20 cellular contexts compared by ENCODE assay signal in the genomic region with DNA sequence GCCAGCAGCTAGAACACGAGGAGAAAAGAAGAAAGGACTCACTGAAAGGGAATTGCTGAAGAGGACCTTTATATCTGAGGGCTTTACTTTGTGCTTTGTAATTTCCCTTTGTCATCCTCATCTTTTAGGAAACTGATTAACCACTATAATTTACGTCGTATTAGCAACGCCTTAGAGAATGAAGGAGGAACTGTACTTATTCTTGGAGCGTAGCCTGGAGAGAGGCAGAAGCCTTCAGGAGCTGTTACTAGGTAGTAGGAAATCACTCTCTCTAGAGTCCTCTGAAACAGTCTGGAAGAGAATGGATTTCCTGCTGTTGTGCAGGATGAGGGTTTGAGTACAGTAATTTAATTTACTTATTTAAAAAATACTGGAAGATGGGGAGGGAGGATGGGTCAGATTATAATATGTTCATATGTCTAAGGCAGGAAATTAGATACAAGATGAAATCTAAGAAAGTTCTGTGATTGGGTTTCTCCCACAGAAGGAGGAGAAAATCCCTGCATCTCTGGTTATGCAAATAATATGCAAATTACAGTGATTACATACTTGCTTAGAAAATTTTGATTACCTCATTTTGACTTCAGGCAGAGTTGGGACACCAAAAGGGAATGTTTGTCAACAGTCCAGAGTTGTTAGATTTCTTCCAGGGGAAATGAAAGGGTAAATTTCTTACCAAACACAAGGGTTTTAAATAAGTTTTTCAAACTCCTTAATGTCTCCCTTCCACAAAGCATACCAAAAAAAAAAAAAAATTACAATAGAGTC.
A peak's percentile ranks its signal among the peaks of the same experiment; 100 is the strongest.
DNase-seq lines count a peak whose midpoint lies in the region; ATAC-seq and TF ChIP-seq lines count a peak whose summit lies in the region.
"Had no signal": no experiment of that assay in that cellular context is flagged by ENCODE, and none has a peak within 500 bp of the region (broad histone marks: within the 10 kb centered on the region; RNA-seq: fewer than 3 reads in every experiment).

No MANE protein-coding gene starts in this region.

- H3K79me1 ChIP-seq in mesendoderm (ENCODE audit: low read length): no peaks in the 10 kb centered on the region

- no peak for ATAC-seq in HG03571 (IDR thresholded peaks at IDR 0.05; ENCODE audit: unreplicated experiment)
- no peak for ATAC-seq in left colon

- 94 to 99% methylated on average over 5 of the region's 5 CpGs for WGBS in GM23248 (ENCODE audit: low coverage in 1 of 2, low lambda C conversion rate in 2 of 2, missing lambda C conversion rate in 2 of 2), 2 experiments
- whole genome bisulfite sequencing in mesendoderm (ENCODE audit: extremely low coverage, insufficient coverage, low lambda C conversion rate): no CpG with 5 or more reads among the region's 5 CpGs

- H3K18ac ChIP-seq in mesendoderm (ENCODE audit: low read length): no peak overlapping the region

- H3K23ac ChIP-seq in mesendoderm (ENCODE audit: low read length): no peak overlapping the region

- DNase-seq in GM23248 (peak; percentile 47), endothelial cell (ENCODE audit: low spot score) (no peak), mesendoderm (peak; percentile 59), WERI-Rb-1 (no peak), left colon (no peak), AG08395 (ENCODE audit: low spot score) (no peak)
- DNase-seq: activated naive CD4-positive, alpha-beta T cell; activated T-cell treated with anti-CD3 and anti-CD28 coated beads for 4 hours; aorta; DMS 273 treated with DMSO at 0.1 percent for 48 hours; MG63; midbrain; NCI-H187; NCI-H510A; ovary; SJCRH30; stimulated activated CD4-positive, alpha-beta T cell treated with anti-CD3 and anti-CD28 coated beads, Interleukin-2, amount 100 ng/mL, for 48 hours had no signal

- H3K4ac ChIP-seq in mesendoderm (ENCODE audit: low read depth, low read length): no peak overlapping the region

- no peaks in the 10 kb centered on the region for H3K9me3 ChIP-seq in GM23248 (ENCODE audit: low read depth)
- H3K9me3 ChIP-seq in WERI-Rb-1 (ENCODE audit: severe bottlenecking): no peaks in the 10 kb centered on the region
- H3K9me3 ChIP-seq: MG63, ovary, SJCRH30 had no signal

- H3K4me1 Mint-ChIP-seq in endothelial cell (ENCODE audit: unreplicated experiment): peaks cover 21% of the 10 kb centered on the region

- H3K36me3 ChIP-seq in ACC112 (ENCODE audit: insufficient read depth, low read length) (no peaks in the 10 kb centered on the region), GM23248 (ENCODE audit: low read depth) (no peaks in the 10 kb centered on the region), mesendoderm (ENCODE audit: control insufficient read depth, insufficient read depth, low read length) (no peaks in the 10 kb centered on the region), WERI-Rb-1 (no peaks in the 10 kb centered on the region)
- H3K36me3 ChIP-seq: MG63, ovary, SJCRH30 had no signal

- no peak overlapping the region for H3K4me2 ChIP-seq in GM23248 (ENCODE audit: unreplicated experiment)
- no peak overlapping the region for H3K4me2 ChIP-seq in mesendoderm (ENCODE audit: low read length)

- H2BK120ac ChIP-seq in mesendoderm (ENCODE audit: low read depth, low read length): no peak overlapping the region

- no peak overlapping the region for H2BK5ac ChIP-seq in mesendoderm (ENCODE audit: low read length)

- H3K4me1 ChIP-seq in ACC112 (ENCODE audit: control insufficient read depth, insufficient read depth, low read length, unreplicated experiment) (peaks cover 48% of the 10 kb centered on the region), GM23248 (ENCODE audit: insufficient read depth) (peaks cover 20% of the 10 kb centered on the region), mesendoderm (ENCODE audit: control insufficient read depth, low read depth, low read length) (peaks cover 2% of the 10 kb centered on the region)
- H3K4me1 ChIP-seq: SJCRH30 had no signal

- H3K9me3 Mint-ChIP-seq in endothelial cell (ENCODE audit: unreplicated experiment): no peaks in the 10 kb centered on the region
- H3K9me3 Mint-ChIP-seq: T-helper 2 cell treated with Interferon-gamma antibody and Interleukin-4, amounts not matched to agents 5 μg/mL and 100 μg/mL, for 36 hours had no signal

- H3K4me3 Mint-ChIP-seq in endothelial cell (ENCODE audit: unreplicated experiment): no peak overlapping the region
- H3K4me3 Mint-ChIP-seq: T-helper 2 cell treated with Interferon-gamma antibody and Interleukin-4, amounts not matched to agents 5 μg/mL and 100 μg/mL, for 36 hours had no signal

- H3K79me2 ChIP-seq in ACC112 (ENCODE audit: control insufficient read depth, insufficient read depth, low read length, unreplicated experiment): no peaks in the 10 kb centered on the region
- no peaks in the 10 kb centered on the region for H3K79me2 ChIP-seq in GM23248 (ENCODE audit: insufficient read depth)
- no peaks in the 10 kb centered on the region for H3K79me2 ChIP-seq in mesendoderm (ENCODE audit: control insufficient read depth, insufficient read depth, low read length)

- H2AFZ ChIP-seq in ACC112 (ENCODE audit: low read length, unreplicated experiment) (no peak overlapping the region), GM23248 (no peak overlapping the region)

- H2AK5ac ChIP-seq in mesendoderm (ENCODE audit: low read length): no peak overlapping the region

- H3K27me3 Mint-ChIP-seq in endothelial cell (ENCODE audit: unreplicated experiment): peaks cover 8% of the 10 kb centered on the region

- H3K27me3 ChIP-seq in ACC112 (ENCODE audit: insufficient read depth, low read length) (no peaks in the 10 kb centered on the region), GM23248 (replicated peaks; ENCODE audit: insufficient read depth) (no peaks in the 10 kb centered on the region), mesendoderm (ENCODE audit: insufficient read depth, low read length, poor library complexity) (no peaks in the 10 kb centered on the region), WERI-Rb-1 (ENCODE audit: insufficient read depth, low read depth, severe bottlenecking) (no peaks in the 10 kb centered on the region)
- H3K27me3 ChIP-seq: MG63, ovary had no signal

- peak overlapping the region; percentile 61 for H3K27ac Mint-ChIP-seq in endothelial cell (ENCODE audit: unreplicated experiment)
- H3K27ac Mint-ChIP-seq: T-helper 2 cell treated with Interferon-gamma antibody and Interleukin-4, amounts not matched to agents 5 μg/mL and 100 μg/mL, for 36 hours had no signal

- no peaks in the 10 kb centered on the region for H3K36me3 Mint-ChIP-seq in endothelial cell (ENCODE audit: low read depth, unreplicated experiment)

- intact Hi-C loops in left colon (cut with DNase I, micrococcal nuclease): no loop called here

- peaks cover 14% of the 10 kb centered on the region for H3F3A ChIP-seq in GM23248 (ENCODE audit: insufficient read depth)

- no peak for TF ChIP-seq CTCF in endothelial cell (IDR thresholded peaks at IDR 0.05; ENCODE audit: unreplicated experiment)
- no peak for TF ChIP-seq CTCF in WERI-Rb-1 (IDR thresholded peaks at IDR 0.05; ENCODE audit: low read depth, low read length)

- H2BK15ac ChIP-seq in mesendoderm (replicated peaks; ENCODE audit: low read depth): no peak overlapping the region

- no peaks in the 10 kb centered on the region for H4K20me1 ChIP-seq in GM23248 (ENCODE audit: insufficient read depth)

- no peak overlapping the region for H4K8ac ChIP-seq in mesendoderm (ENCODE audit: low read depth, low read length)

- H3K9me2 ChIP-seq in GM23248 (ENCODE audit: insufficient read depth): no peaks in the 10 kb centered on the region

- H3K9ac ChIP-seq in GM23248 (no peak overlapping the region), mesendoderm (ENCODE audit: low read length) (no peak overlapping the region)

- no peak overlapping the region for H3K56ac ChIP-seq in mesendoderm (ENCODE audit: low read length)

- H4K5ac ChIP-seq in mesendoderm (ENCODE audit: low read length): no peak overlapping the region

- in situ Hi-C loops in GM23248 (cut with MboI): no loop called here

- H3K4me3 ChIP-seq in ACC112 (ENCODE audit: low read depth, low read length) (no peak overlapping the region), GM23248 (no peak overlapping the region), mesendoderm (ENCODE audit: low read length) (no peak overlapping the region), WERI-Rb-1 (ENCODE audit: low read depth, low read length) (no peak overlapping the region)
- H3K4me3 ChIP-seq: MG63, ovary, SJCRH30 had no signal

- peak overlapping the region; percentile 81 for H3K27ac ChIP-seq in ACC112 (ENCODE audit: low read depth, low read length)
- no peak overlapping the region for H3K27ac ChIP-seq in GM23248
- no peak overlapping the region for H3K27ac ChIP-seq in mesendoderm (ENCODE audit: low read depth, low read length)
- H3K27ac ChIP-seq in WERI-Rb-1: no peak overlapping the region
- H3K27ac ChIP-seq: ovary, SJCRH30 had no signal

Comparison
In these comparisons a context has a peak if more than half of its experiments do, and no peak if none do; other contexts are left out.
1. DNase-seq: peak in GM23248 (single experiment) and mesendoderm (single experiment); none in endothelial cell (single experiment), WERI-Rb-1 (single experiment), left colon (0 of 2) and AG08395 (single experiment).